In the genomic region with DNA sequence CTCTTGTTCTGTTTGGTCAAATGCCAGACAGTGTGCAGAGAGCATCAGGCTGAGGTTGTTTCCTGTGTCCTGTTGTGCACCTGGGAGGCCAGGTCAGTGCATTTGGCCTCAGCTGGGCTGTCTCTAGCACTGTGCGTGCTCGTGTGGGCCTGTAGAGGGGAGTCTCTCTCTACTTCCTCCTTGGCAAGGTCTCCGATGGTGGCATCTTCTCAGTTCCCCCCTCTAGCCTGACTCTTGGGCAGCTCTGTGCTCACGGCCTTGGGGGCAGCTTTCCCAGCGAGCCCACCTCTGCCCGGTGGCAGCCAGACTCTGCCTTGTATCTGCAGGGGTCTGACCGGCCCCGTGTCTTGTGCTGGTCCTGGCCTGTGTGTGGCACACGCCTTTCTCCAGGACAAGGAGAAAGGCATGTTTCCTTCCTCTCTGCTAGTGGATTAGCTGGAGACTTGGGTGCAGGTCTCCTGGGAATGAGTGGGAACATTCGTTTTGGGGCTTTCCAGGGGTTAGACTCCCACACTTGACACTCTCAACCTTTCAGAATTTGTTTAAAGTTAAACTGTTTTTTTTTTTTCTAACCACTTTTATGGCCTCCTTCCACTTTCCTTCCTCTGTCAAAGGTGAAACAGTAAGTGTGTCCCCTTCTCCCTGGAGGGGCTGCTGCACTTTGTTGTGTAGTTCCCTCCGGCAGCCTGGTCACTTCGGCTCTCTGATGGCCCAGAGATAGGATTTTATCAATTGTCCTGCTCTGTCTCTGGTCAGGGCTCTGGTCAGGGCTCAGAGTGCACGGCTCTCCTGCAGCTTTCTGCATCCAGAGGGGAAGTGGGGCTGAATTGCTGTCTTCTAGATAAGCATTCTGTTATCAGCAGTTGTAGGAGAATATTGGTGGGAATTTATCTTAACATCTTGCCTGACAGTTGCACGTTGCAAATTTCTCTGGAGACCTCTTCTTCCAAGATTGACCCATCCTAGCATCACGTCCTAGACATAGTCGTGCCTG, we compare ENCODE assay signal across 1 cellular context.
A peak's percentile ranks its signal among the peaks of the same experiment; 100 is the strongest.
TF ChIP-seq lines count a peak whose summit lies in the region.

No MANE protein-coding gene starts in this region.

TF ChIP-seq in K562, 482 proteins besides CTCF, POLR2A, EP300 and RAD21 (continued from another document and continues in another):
- TF ChIP-seq, protein P1, sequence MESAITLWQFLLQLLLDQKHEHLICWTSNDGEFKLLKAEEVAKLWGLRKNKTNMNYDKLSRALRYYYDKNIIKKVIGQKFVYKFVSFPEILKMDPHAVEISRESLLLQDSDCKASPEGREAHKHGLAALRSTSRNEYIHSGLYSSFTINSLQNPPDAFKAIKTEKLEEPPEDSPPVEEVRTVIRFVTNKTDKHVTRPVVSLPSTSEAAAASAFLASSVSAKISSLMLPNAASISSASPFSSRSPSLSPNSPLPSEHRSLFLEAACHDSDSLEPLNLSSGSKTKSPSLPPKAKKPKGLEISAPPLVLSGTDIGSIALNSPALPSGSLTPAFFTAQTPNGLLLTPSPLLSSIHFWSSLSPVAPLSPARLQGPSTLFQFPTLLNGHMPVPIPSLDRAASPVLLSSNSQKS (CRISPR knock-in tag; IDR thresholded peaks at IDR 0.05), result no peak
- TF ChIP-seq SPI1 (IDR thresholded peaks at IDR 0.05; ENCODE audit: borderline replicate concordance, low read depth, low read length), result peak; percentile 84; the same call in 1 of the 2 replicates
- no peak for TF ChIP-seq ZBTB40 (IDR thresholded peaks at IDR 0.05)
- TF ChIP-seq ZBTB40 (CRISPR knock-in tag; IDR thresholded peaks at IDR 0.05), result no peak
- no peak for TF ChIP-seq SMAD1 (IDR thresholded peaks at IDR 0.05; ENCODE audit: low read depth, low read length, partially characterized antibody)
- TF ChIP-seq ARID1B (IDR thresholded peaks at IDR 0.05), result peak; percentile 38; the same call in 1 of the 2 replicates
- no peak for TF ChIP-seq RBBP5 (IDR thresholded peaks at IDR 0.05; ENCODE audit: borderline replicate concordance, insufficient read depth, low read length, poor library complexity, severe bottlenecking)
- peak; percentile 36; the same call in 1 of the 2 replicates for TF ChIP-seq TEAD4 (IDR thresholded peaks at IDR 0.05; ENCODE audit: low read length)
- TF ChIP-seq TEAD4 (CRISPR knock-in tag; IDR thresholded peaks at IDR 0.05; ENCODE audit: borderline replicate concordance), result no peak
- TF ChIP-seq, protein P2, sequence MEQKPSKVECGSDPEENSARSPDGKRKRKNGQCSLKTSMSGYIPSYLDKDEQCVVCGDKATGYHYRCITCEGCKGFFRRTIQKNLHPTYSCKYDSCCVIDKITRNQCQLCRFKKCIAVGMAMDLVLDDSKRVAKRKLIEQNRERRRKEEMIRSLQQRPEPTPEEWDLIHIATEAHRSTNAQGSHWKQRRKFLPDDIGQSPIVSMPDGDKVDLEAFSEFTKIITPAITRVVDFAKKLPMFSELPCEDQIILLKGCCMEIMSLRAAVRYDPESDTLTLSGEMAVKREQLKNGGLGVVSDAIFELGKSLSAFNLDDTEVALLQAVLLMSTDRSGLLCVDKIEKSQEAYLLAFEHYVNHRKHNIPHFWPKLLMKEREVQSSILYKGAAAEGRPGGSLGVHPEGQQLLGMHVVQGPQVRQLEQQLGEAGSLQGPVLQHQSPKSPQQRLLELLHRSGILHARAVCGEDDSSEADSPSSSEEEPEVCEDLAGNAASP (IDR thresholded peaks at IDR 0.05), result no peak
- TF ChIP-seq GATAD2B (IDR thresholded peaks at IDR 0.05; ENCODE audit: borderline replicate concordance), result no peak
- no peak for TF ChIP-seq ZNF232 (CRISPR knock-in tag; IDR thresholded peaks at IDR 0.05)
- no peak for TF ChIP-seq HSF4 (CRISPR knock-in tag; IDR thresholded peaks at IDR 0.05; ENCODE audit: borderline replicate concordance)
- peak; percentile 25; the same call in 1 of the 2 replicates for TF ChIP-seq CBFA2T2 (conservative IDR thresholded peaks at IDR 0.05)
- TF ChIP-seq SMARCC2 (IDR thresholded peaks at IDR 0.05; ENCODE audit: low read depth), result no peak
- no peak for TF ChIP-seq TCF15 (CRISPR knock-in tag; IDR thresholded peaks at IDR 0.05)
- TF ChIP-seq SUPT5H (IDR thresholded peaks at IDR 0.05), result no peak
- peak; percentile 44 for TF ChIP-seq CBFA2T3 (IDR thresholded peaks at IDR 0.05)
- no peak for TF ChIP-seq HOMEZ (CRISPR knock-in tag; IDR thresholded peaks at IDR 0.05)
- 0 out of 2 replicates have a peak, but pooled peaks have one; percentile 35 for TF ChIP-seq ELF1 (tag; IDR thresholded peaks at IDR 0.05)
- TF ChIP-seq MTA2 (IDR thresholded peaks at IDR 0.05; ENCODE audit: low read depth), result no peak
- TF ChIP-seq TCFL5 (CRISPR knock-in tag; conservative IDR thresholded peaks at IDR 0.05), result no peak
- no peak for TF ChIP-seq NBN (IDR thresholded peaks at IDR 0.05; ENCODE audit: low read depth)
- no peak for TF ChIP-seq MAFG (tag; conservative IDR thresholded peaks at IDR 0.05)
- TF ChIP-seq CXXC5 (CRISPR knock-in tag; IDR thresholded peaks at IDR 0.05), result peak; percentile 23; the same call in 1 of the 2 replicates
- TF ChIP-seq PHB2 (IDR thresholded peaks at IDR 0.05; ENCODE audit: low read depth), result no peak
- TF ChIP-seq ZSCAN29 (IDR thresholded peaks at IDR 0.05), result no peak
- TF ChIP-seq ZNF609 (CRISPR knock-in tag; IDR thresholded peaks at IDR 0.05; ENCODE audit: borderline replicate concordance), result no peak
- TF ChIP-seq IFI16 (CRISPR knock-in tag; IDR thresholded peaks at IDR 0.05), result no peak
- TF ChIP-seq, protein P3, sequence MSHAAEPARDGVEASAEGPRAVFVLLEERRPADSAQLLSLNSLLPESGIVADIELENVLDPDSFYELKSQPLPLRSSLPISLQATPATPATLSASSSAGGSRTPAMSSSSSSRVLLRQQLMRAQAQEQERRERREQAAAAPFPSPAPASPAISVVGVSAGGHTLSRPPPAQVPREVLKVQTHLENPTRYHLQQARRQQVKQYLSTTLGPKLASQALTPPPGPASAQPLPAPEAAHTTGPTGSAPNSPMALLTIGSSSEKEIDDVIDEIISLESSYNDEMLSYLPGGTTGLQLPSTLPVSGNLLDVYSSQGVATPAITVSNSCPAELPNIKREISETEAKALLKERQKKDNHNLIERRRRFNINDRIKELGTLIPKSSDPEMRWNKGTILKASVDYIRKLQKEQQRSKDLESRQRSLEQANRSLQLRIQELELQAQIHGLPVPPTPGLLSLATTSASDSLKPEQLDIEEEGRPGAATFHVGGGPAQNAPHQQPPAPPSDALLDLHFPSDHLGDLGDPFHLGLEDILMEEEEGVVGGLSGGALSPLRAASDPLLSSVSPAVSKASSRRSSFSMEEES (CRISPR knock-in tag; IDR thresholded peaks at IDR 0.05), result no peak
- TF ChIP-seq JUN (IDR thresholded peaks at IDR 0.05; ENCODE audit: borderline replicate concordance, low read depth, low read length), result no peak
- TF ChIP-seq JUN (CRISPR knock-in tag; IDR thresholded peaks at IDR 0.05; ENCODE audit: borderline replicate concordance), result no peak
- no peak for TF ChIP-seq TOE1 (IDR thresholded peaks at IDR 0.05; ENCODE audit: borderline replicate concordance)
- no peak for TF ChIP-seq TOE1 (CRISPR knock-in tag; IDR thresholded peaks at IDR 0.05; ENCODE audit: borderline replicate concordance, low read depth)
- no peak for TF ChIP-seq BRF1 (IDR thresholded peaks at IDR 0.05; ENCODE audit: borderline replicate concordance, extremely low read depth, insufficient read length)
- TF ChIP-seq ZNF140 (CRISPR knock-in tag; IDR thresholded peaks at IDR 0.05), result no peak
- TF ChIP-seq HDGF (IDR thresholded peaks at IDR 0.05), result no peak
- TF ChIP-seq KAT2B (IDR thresholded peaks at IDR 0.05; ENCODE audit: low read depth, low read length), result no peak
- TF ChIP-seq MAFK (IDR thresholded peaks at IDR 0.05; ENCODE audit: low read length), result no peak
- TF ChIP-seq ZNF134 (CRISPR knock-in tag; conservative IDR thresholded peaks at IDR 0.05), result no peak
